In genomic region chr6:5851261-5851757, GRCh38 we compare ENCODE assay signal across 8 cellular contexts.
DNase-seq lines count a peak whose midpoint lies in the region; ATAC-seq and TF ChIP-seq lines count a peak whose summit lies in the region.

No MANE protein-coding gene starts in this region.

- H3K36me3 Mint-ChIP-seq in nephron (ENCODE audit: low read depth): no peaks in the 10 kb centered on the region
- H3K36me3 Mint-ChIP-seq in stimulated activated naive B cell treated with anti-CD40 and anti-IgM and Interleukin-4, amounts not matched to agents 10 μg/mL and 1 μg/mL and 100 μg/mL, for 72 hours: no peaks in the 10 kb centered on the region

- peaks cover 5% of the 10 kb centered on the region for H3K9me3 Mint-ChIP-seq in nephron
- no peaks in the 10 kb centered on the region for H3K9me3 Mint-ChIP-seq in stimulated activated naive B cell treated with anti-CD40 and anti-IgM and Interleukin-4, amounts not matched to agents 10 μg/mL and 1 μg/mL and 100 μg/mL, for 72 hours

- H3K27ac Mint-ChIP-seq in nephron: no peak overlapping the region
- peak overlapping the region; percentile 83 for H3K27ac Mint-ChIP-seq in stimulated activated naive B cell treated with anti-CD40 and anti-IgM and Interleukin-4, amounts not matched to agents 10 μg/mL and 1 μg/mL and 100 μg/mL, for 72 hours

- H3K27me3 Mint-ChIP-seq in nephron (ENCODE audit: low read depth): peaks cover 43% of the 10 kb centered on the region
- peaks cover 12 to 18% of the 10 kb centered on the region in 2 donors for H3K27me3 Mint-ChIP-seq in stimulated activated naive B cell treated with anti-CD40 and anti-IgM and Interleukin-4, amounts not matched to agents 10 μg/mL and 1 μg/mL and 100 μg/mL, for 72 hours

- DNase-seq in NCI-H146 (lab: John Stamatoyannopoulos, UW) (peak; percentile 61), fibroblast of gingiva (ENCODE audit: low read depth) (peak; percentile 7)
- peak; percentile 72 for DNase-seq in activated T-cell treated with anti-CD3 and anti-CD28 coated beads, Interleukin-2, amount 50 U/mL, for 1 hour
- peak; percentile 70 for DNase-seq in stimulated activated naive B cell treated with anti-CD40 and anti-IgM and Interleukin-4, amounts not matched to agents 10 μg/mL and 1 μg/mL and 100 μg/mL, for 72 hours

- ATAC-seq in GM19043 (IDR thresholded peaks at IDR 0.05; ENCODE audit: low read depth, unreplicated experiment): peak; percentile 69
- ATAC-seq in stimulated activated naive B cell treated with anti-CD40 and anti-IgM and Interleukin-4, amounts not matched to agents 10 μg/mL and 1 μg/mL and 100 μg/mL, for 72 hours (replicated peaks): peak; percentile 97 to 98
- ATAC-seq in HG03280 (IDR thresholded peaks at IDR 0.05; ENCODE audit: unreplicated experiment): no peak
- ATAC-seq in GM19023 (IDR thresholded peaks at IDR 0.05; ENCODE audit: unreplicated experiment): no peak

- peak overlapping the region; percentile 74 to 81 (median 76) for H3K4me3 Mint-ChIP-seq in nephron
- H3K4me3 Mint-ChIP-seq in stimulated activated naive B cell treated with anti-CD40 and anti-IgM and Interleukin-4, amounts not matched to agents 10 μg/mL and 1 μg/mL and 100 μg/mL, for 72 hours: peak overlapping the region; percentile 80 to 83

- peaks cover 9% of the 10 kb centered on the region for H3K4me1 Mint-ChIP-seq in nephron
- H3K4me1 Mint-ChIP-seq in stimulated activated naive B cell treated with anti-CD40 and anti-IgM and Interleukin-4, amounts not matched to agents 10 μg/mL and 1 μg/mL and 100 μg/mL, for 72 hours: peaks cover 0 to 5% of the 10 kb centered on the region in 2 donors

- TF ChIP-seq CTCF in nephron (IDR thresholded peaks at IDR 0.05; ENCODE audit: unreplicated experiment in 3 of 3): no peak

Comparison
In these comparisons a context has a peak if more than half of its experiments do, and no peak if none do; other contexts are left out.
1. ATAC-seq: peak in GM19043 (single experiment) and stimulated activated naive B cell treated with anti-CD40 and anti-IgM and Interleukin-4, amounts not matched to agents 10 μg/mL and 1 μg/mL and 100 μg/mL, for 72 hours (2 of 2); none in HG03280 (single experiment) and GM19023 (single experiment).
2. DNase-seq: peak in every context shown above with its lines; median percentile 72 in activated T-cell treated with anti-CD3 and anti-CD28 coated beads, Interleukin-2, amount 50 U/mL, for 1 hour; 70 in stimulated activated naive B cell treated with anti-CD40 and anti-IgM and Interleukin-4, amounts not matched to agents 10 μg/mL and 1 μg/mL and 100 μg/mL, for 72 hours; 61 in NCI-H146; 7 in fibroblast of gingiva.